22 cellular contexts compared by ENCODE assay signal in the genomic region with DNA sequence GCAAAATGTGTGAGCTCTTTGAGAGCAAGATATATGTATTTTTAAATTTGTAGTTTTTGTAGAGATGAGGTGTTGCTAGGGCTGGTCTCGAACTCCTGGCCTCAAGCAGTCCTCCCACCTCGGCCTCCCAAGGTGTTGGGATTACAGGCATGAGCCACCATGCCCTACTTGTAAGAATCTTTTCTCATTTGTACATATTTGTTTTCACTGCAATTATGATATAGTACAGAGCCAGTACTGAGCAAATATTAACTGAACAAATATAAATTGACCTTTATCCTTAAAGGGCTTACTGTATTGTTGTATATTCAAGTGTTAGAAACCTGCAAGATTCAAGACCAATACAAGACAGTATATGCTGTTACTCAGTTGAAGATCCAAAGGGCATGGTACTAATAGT.
"Had no signal": no experiment of that assay in that cellular context is flagged by ENCODE, and none has a peak within 500 bp of the region (broad histone marks: within the 10 kb centered on the region; RNA-seq: fewer than 3 reads in every experiment).

No MANE protein-coding gene starts in this region.

- H3K36me3 ChIP-seq: esophagus squamous epithelium, gastroesophageal sphincter, left ventricle myocardium inferior, lower lobe of right lung, neural progenitor cell, ovary, prostate gland, thoracic aorta, transverse colon had no signal

- H3K4me1 ChIP-seq: esophagus squamous epithelium, gastroesophageal sphincter, left ventricle myocardium inferior, lower lobe of right lung, neural progenitor cell, prostate gland had no signal

- H3K4me3 ChIP-seq: esophagus squamous epithelium, gastroesophageal sphincter, left ventricle myocardium inferior, lower lobe of right lung, neural progenitor cell, ovary, prostate gland, thoracic aorta, transverse colon had no signal

- H3K27ac Mint-ChIP-seq: immature natural killer cell; memory B cell; mesothelial cell of epicardium; natural killer cell treated with Interleukin-12 subunit alpha and Interleukin-12 subunit beta and Interleukin-15 and Interleukin-18, amount 100 ng/mL, for 72 hours; neural progenitor cell; stimulated activated naive B cell treated with anti-CD40 and anti-IgM and Interleukin-4, amounts not matched to agents 10 μg/mL and 1 μg/mL and 100 μg/mL, for 72 hours; stimulated activated naive CD8-positive, alpha-beta T cell treated with anti-CD3 and anti-CD28 coated beads, Interleukin-15, amount 100 ng/mL, for 72 hours had no signal

- H3K4me2 ChIP-seq: neural progenitor cell had no signal

- H3K36me3 Mint-ChIP-seq: immature natural killer cell; memory B cell; mesothelial cell of epicardium; natural killer cell treated with Interleukin-12 subunit alpha and Interleukin-12 subunit beta and Interleukin-15 and Interleukin-18, amount 100 ng/mL, for 72 hours; neural progenitor cell; stimulated activated naive B cell treated with anti-CD40 and anti-IgM and Interleukin-4, amounts not matched to agents 10 μg/mL and 1 μg/mL and 100 μg/mL, for 72 hours had no signal

- H3K9me3 Mint-ChIP-seq: immature natural killer cell; memory B cell; mesothelial cell of epicardium; natural killer cell treated with Interleukin-12 subunit alpha and Interleukin-12 subunit beta and Interleukin-15 and Interleukin-18, amount 100 ng/mL, for 72 hours; neural progenitor cell; stimulated activated naive B cell treated with anti-CD40 and anti-IgM and Interleukin-4, amounts not matched to agents 10 μg/mL and 1 μg/mL and 100 μg/mL, for 72 hours; stimulated activated naive CD8-positive, alpha-beta T cell treated with anti-CD3 and anti-CD28 coated beads, Interleukin-15, amount 100 ng/mL, for 72 hours had no signal

- ATAC-seq: gastroesophageal sphincter; lower lobe of right lung; natural killer cell treated with Interleukin-12 subunit alpha and Interleukin-12 subunit beta and Interleukin-15 and Interleukin-18, amount 100 ng/mL, for 72 hours; sciatic nerve; stimulated activated naive B cell treated with anti-CD40 and anti-IgM and Interleukin-4, amounts not matched to agents 10 μg/mL and 1 μg/mL and 100 μg/mL, for 72 hours; stimulated activated naive CD8-positive, alpha-beta T cell treated with anti-CD3 and anti-CD28 coated beads, Interleukin-15, amount 100 ng/mL, for 72 hours had no signal

- H3K4me1 Mint-ChIP-seq: immature natural killer cell, memory B cell, mesothelial cell of epicardium, neural progenitor cell had no signal

- H3K4me3 Mint-ChIP-seq: immature natural killer cell; memory B cell; mesothelial cell of epicardium; natural killer cell treated with Interleukin-12 subunit alpha and Interleukin-12 subunit beta and Interleukin-15 and Interleukin-18, amount 100 ng/mL, for 72 hours; neural progenitor cell; stimulated activated naive B cell treated with anti-CD40 and anti-IgM and Interleukin-4, amounts not matched to agents 10 μg/mL and 1 μg/mL and 100 μg/mL, for 72 hours; stimulated activated naive CD8-positive, alpha-beta T cell treated with anti-CD3 and anti-CD28 coated beads, Interleukin-15, amount 100 ng/mL, for 72 hours had no signal

- H2AFZ ChIP-seq: neural progenitor cell had no signal

- DNase-seq: dermis blood vessel endothelial cell; esophagus squamous epithelium; foreskin fibroblast; immature natural killer cell; left ventricle myocardium inferior; lower lobe of right lung; nucleus accumbens; ovary; stimulated activated CD4-positive, alpha-beta T cell treated with anti-CD3 and anti-CD28 coated beads, Interleukin-2, amount 100 ng/mL, for 24 hours; stimulated activated CD4-positive, alpha-beta T cell treated with anti-CD3 and anti-CD28 coated beads, Interleukin-4, amount 100 ng/mL, for 4 hours; stimulated activated naive B cell treated with anti-CD40 and anti-IgM and Interleukin-4, amounts not matched to agents 10 μg/mL and 1 μg/mL and 100 μg/mL, for 72 hours; stimulated activated naive CD8-positive, alpha-beta T cell treated with anti-CD3 and anti-CD28 coated beads, Interleukin-15, amount 100 ng/mL, for 72 hours; substantia nigra; transverse colon had no signal

- H3K9me3 ChIP-seq: esophagus squamous epithelium, gastroesophageal sphincter, left ventricle myocardium inferior, lower lobe of right lung, ovary, prostate gland, thoracic aorta, transverse colon had no signal

- H3K27me3 Mint-ChIP-seq: memory B cell; natural killer cell treated with Interleukin-12 subunit alpha and Interleukin-12 subunit beta and Interleukin-15 and Interleukin-18, amount 100 ng/mL, for 72 hours; stimulated activated naive CD8-positive, alpha-beta T cell treated with anti-CD3 and anti-CD28 coated beads, Interleukin-15, amount 100 ng/mL, for 72 hours had no signal

- H3K27ac ChIP-seq: esophagus squamous epithelium, gastroesophageal sphincter, left ventricle myocardium inferior, lower lobe of right lung, neural progenitor cell, ovary, prostate gland, thoracic aorta had no signal
